In the genomic region with DNA sequence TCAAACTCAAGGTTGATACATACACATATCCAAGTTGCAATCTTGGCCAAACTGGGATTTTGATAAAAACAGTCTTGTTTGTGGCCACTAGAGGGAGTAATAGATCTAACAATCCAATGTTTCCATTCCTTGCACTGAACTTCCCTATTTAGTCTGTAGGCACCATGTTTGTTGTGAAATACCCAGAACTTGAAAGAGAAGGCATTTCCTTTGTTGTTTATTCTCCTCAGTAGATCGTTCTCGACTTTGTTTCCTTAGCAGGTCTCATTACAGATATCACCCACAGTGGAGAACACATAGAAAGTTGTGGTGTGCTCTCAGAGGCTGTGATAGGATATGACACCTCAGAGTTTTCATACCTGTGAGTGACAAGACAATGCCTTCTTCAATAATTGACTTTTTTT, we compare ENCODE assay signal across 8 cellular contexts.
DNase-seq lines count a peak whose midpoint lies in the region; ATAC-seq and TF ChIP-seq lines count a peak whose summit lies in the region.

No MANE protein-coding gene starts in this region.

- peaks cover 7% of the 10 kb centered on the region for H3K36me3 Mint-ChIP-seq in activated CD4-positive, alpha-beta memory T cell treated with anti-CD3 and anti-CD28 coated beads for 36 hours

- DNase-seq in ACHN = peak; percentile 77
- DNase-seq in NCI-H2196 treated with DMSO at 0.1 percent for 48 hours (lab: John Stamatoyannopoulos, UW; ENCODE audit: unreplicated experiment) = peak; percentile 12
- DNase-seq in activated CD4-positive, alpha-beta memory T cell treated with anti-CD3 and anti-CD28 coated beads for 36 hours = no peak
- DNase-seq in fibroblast of villous mesenchyme (ENCODE audit: low read depth) = peak; percentile 85
- peak; percentile 34 for DNase-seq in non-pigmented ciliary epithelial cell (ENCODE audit: low read depth)

- no peaks in the 10 kb centered on the region for H3K9me3 Mint-ChIP-seq in activated CD4-positive, alpha-beta memory T cell treated with anti-CD3 and anti-CD28 coated beads for 36 hours

- ATAC-seq in HG02938 (IDR thresholded peaks at IDR 0.05; ENCODE audit: unreplicated experiment) (peak; percentile 54), HG03039 (IDR thresholded peaks at IDR 0.05; ENCODE audit: unreplicated experiment) (no peak)

- TF ChIP-seq CTCF in GM12872 (IDR thresholded peaks at IDR 0.05; ENCODE audit: insufficient read depth, low read depth, low read length) (peak; percentile 70), fibroblast of villous mesenchyme (IDR thresholded peaks at IDR 0.05; ENCODE audit: insufficient read depth, low read depth, low read length) (peak; percentile 78)

- CTCF ChIA-PET in activated CD4-positive, alpha-beta memory T cell treated with anti-CD3 and anti-CD28 coated beads for 36 hours (lab: Charles Lee) = interaction anchor here (0.6 to 3.0 kb wide), 36 partner anchors 13 to 1985 kb away, joined by 3 to 60 read pairs (median 7); a partner anchor contains a TSS

- no peak overlapping the region for H3K4me3 ChIP-seq in fibroblast of villous mesenchyme (ENCODE audit: low read depth, low read length)

- H3K27me3 Mint-ChIP-seq in activated CD4-positive, alpha-beta memory T cell treated with anti-CD3 and anti-CD28 coated beads for 36 hours = no peaks in the 10 kb centered on the region

- in situ Hi-C loops in ACHN (cut with HindIII; ENCODE audit: low pct_ligation_motif_present, low pct_unique_long_range_greater_than_20kb, low sequenced_read_pairs) = loop anchor here (25.0 kb wide), 1 partner anchor 150 kb away; no protein-coding TSS in a partner anchor

- H3K27ac Mint-ChIP-seq in activated CD4-positive, alpha-beta memory T cell treated with anti-CD3 and anti-CD28 coated beads for 36 hours = peak overlapping the region; percentile 6

- POLR2A ChIA-PET in activated CD4-positive, alpha-beta memory T cell treated with anti-CD3 and anti-CD28 coated beads for 36 hours (lab: Charles Lee) = interaction anchor here (1.0 to 1.4 kb wide), 2 partner anchors 73 to 85 kb away, joined by 3 to 4 read pairs; no protein-coding TSS in a partner anchor

- intact Hi-C loops in activated CD4-positive, alpha-beta memory T cell treated with anti-CD3 and anti-CD28 coated beads for 36 hours (cut with micrococcal nuclease) = loop anchor here (1.0 to 10.0 kb wide), 6 partner anchors 70 to 408 kb away; a partner anchor contains a TSS

- H3K4me1 Mint-ChIP-seq in activated CD4-positive, alpha-beta memory T cell treated with anti-CD3 and anti-CD28 coated beads for 36 hours (ENCODE audit: low read depth) = peaks cover 37% of the 10 kb centered on the region

- H3K4me3 Mint-ChIP-seq in activated CD4-positive, alpha-beta memory T cell treated with anti-CD3 and anti-CD28 coated beads for 36 hours = no peak overlapping the region
